15 cellular contexts compared by ENCODE assay signal in genomic region chr14:27049611-27050172, GRCh38.
DNase-seq lines count a peak whose midpoint lies in the region; ATAC-seq, FAIRE-seq and TF ChIP-seq lines count a peak whose summit lies in the region.
"Had no signal": no experiment of that assay in that cellular context is flagged by ENCODE, and none has a peak within 500 bp of the region (broad histone marks: within the 10 kb centered on the region; RNA-seq: fewer than 3 reads in every experiment).

No MANE protein-coding gene starts in this region.

- no peak for FAIRE-seq in HTR-8/SVneo (lab: Jason Lieb, UNC)
- FAIRE-seq: GM12891 had no signal

- no peak for TF ChIP-seq CTCF in osteocyte (IDR thresholded peaks at IDR 0.05)

- H3K4me1 Mint-ChIP-seq in osteocyte (ENCODE audit: unreplicated experiment), result no peaks in the 10 kb centered on the region
- H3K4me1 Mint-ChIP-seq: B cell, T-cell had no signal

- H3K27ac Mint-ChIP-seq in osteocyte (ENCODE audit: unreplicated experiment), result no peak overlapping the region
- H3K27ac Mint-ChIP-seq: B cell; CD4-positive, alpha-beta T cell; T-cell had no signal

- ATAC-seq in GM18520 (IDR thresholded peaks at IDR 0.05; ENCODE audit: unreplicated experiment), result no peak
- ATAC-seq: HCT116, T-cell had no signal

- no peak overlapping the region for H3K4me3 Mint-ChIP-seq in osteocyte (ENCODE audit: unreplicated experiment)
- H3K4me3 Mint-ChIP-seq: B cell; CD4-positive, alpha-beta T cell; T-cell had no signal

- peaks cover 19% of the 10 kb centered on the region for H3K9me3 Mint-ChIP-seq in osteocyte (ENCODE audit: unreplicated experiment)

- H3K36me3 Mint-ChIP-seq in osteocyte (ENCODE audit: unreplicated experiment), result no peaks in the 10 kb centered on the region
- H3K36me3 Mint-ChIP-seq: T-cell had no signal

- H3K27me3 Mint-ChIP-seq in osteocyte (ENCODE audit: unreplicated experiment), result no peaks in the 10 kb centered on the region
- H3K27me3 Mint-ChIP-seq: B cell; CD4-positive, alpha-beta T cell; T-cell had no signal

- DNase-seq in DMS153 treated with DMSO at 0.1 percent for 48 hours (lab: John Stamatoyannopoulos, UW; ENCODE audit: unreplicated experiment), result peak; percentile 8
- DNase-seq in NCI-H146 treated with DMSO at 0.1 percent for 48 hours (lab: John Stamatoyannopoulos, UW; ENCODE audit: unreplicated experiment), result peak; percentile 64
- DNase-seq in NCI-H2227 (lab: John Stamatoyannopoulos, UW; ENCODE audit: unreplicated experiment), result peak; percentile 39
- peak; percentile 93 for DNase-seq in left kidney (ENCODE audit: low read depth, low spot score)
- DNase-seq in osteocyte (ENCODE audit: extremely low spot score, unreplicated experiment), result no peak
- no peak for DNase-seq in HTR-8/SVneo (ENCODE audit: insufficient read length, low spot score)
- DNase-seq: Calu3; CD4-positive, alpha-beta T cell; DMS79 treated with DMSO at 0.1 percent for 48 hours; OCI-M1; T-cell had no signal

Comparison
In these comparisons a context has a peak if more than half of its experiments do, and no peak if none do; other contexts are left out.
1. DNase-seq: peak in DMS153 treated with DMSO at 0.1 percent for 48 hours (single experiment), NCI-H146 treated with DMSO at 0.1 percent for 48 hours (single experiment), NCI-H2227 (single experiment) and left kidney (single experiment); none in osteocyte (single experiment) and HTR-8/SVneo (single experiment).